ENCODE assay signal across 1 cellular context in genomic region chr5:143601357-143601756, GRCh38.
A peak's percentile ranks its signal among the peaks of the same experiment; 100 is the strongest.
TF ChIP-seq lines count a peak whose summit lies in the region.

No MANE protein-coding gene starts in this region.

TF ChIP-seq in HepG2, 621 proteins besides CTCF, POLR2A, EP300 and RAD21 (continued from another document and continues in another):
- no peak for TF ChIP-seq ZBTB40 (IDR thresholded peaks at IDR 0.05)
- TF ChIP-seq ZBTB40 (CRISPR knock-in tag; IDR thresholded peaks at IDR 0.05), result no peak
- TF ChIP-seq ARID5B (CRISPR knock-in tag; IDR thresholded peaks at IDR 0.05), result peak; percentile 72
- TF ChIP-seq ZNF510 (CRISPR knock-in tag; IDR thresholded peaks at IDR 0.05; ENCODE audit: low read depth), result no peak
- TF ChIP-seq SAP130 (CRISPR knock-in tag; IDR thresholded peaks at IDR 0.05; ENCODE audit: low read depth), result peak; percentile 21; the same call in 1 of the 2 replicates
- peak; percentile 33; the same call in 1 of the 2 replicates for TF ChIP-seq ARID4A (CRISPR knock-in tag; IDR thresholded peaks at IDR 0.05; ENCODE audit: borderline replicate concordance)
- TF ChIP-seq ELF3 (CRISPR knock-in tag; IDR thresholded peaks at IDR 0.05), result peak; percentile 84
- no peak for TF ChIP-seq ZNF577 (CRISPR knock-in tag; IDR thresholded peaks at IDR 0.05; ENCODE audit: borderline replicate concordance, low read depth)
- peak; percentile 72; the same call in 1 of the 2 replicates for TF ChIP-seq ZNF710 (CRISPR knock-in tag; IDR thresholded peaks at IDR 0.05; ENCODE audit: borderline replicate concordance)
- no peak for TF ChIP-seq TERF1 (CRISPR knock-in tag; IDR thresholded peaks at IDR 0.05)
- TF ChIP-seq LBX2 (CRISPR knock-in tag; IDR thresholded peaks at IDR 0.05; ENCODE audit: borderline replicate concordance), result no peak
- TF ChIP-seq ZNF513 (CRISPR knock-in tag; conservative IDR thresholded peaks at IDR 0.05), result no peak
- TF ChIP-seq KLF9 (CRISPR knock-in tag; IDR thresholded peaks at IDR 0.05; ENCODE audit: low read depth), result no peak
- TF ChIP-seq TEAD3 (CRISPR knock-in tag; optimal IDR thresholded peaks at IDR 0.05; ENCODE audit: borderline replicate concordance), result peak; percentile 49
- TF ChIP-seq MBNL3 (CRISPR knock-in tag; conservative IDR thresholded peaks at IDR 0.05), result no peak
- TF ChIP-seq ZNF282 (IDR thresholded peaks at IDR 0.05; ENCODE audit: partially characterized antibody), result no peak
- no peak for TF ChIP-seq ZBTB14 (CRISPR knock-in tag; IDR thresholded peaks at IDR 0.05)
- no peak for TF ChIP-seq EEA1 (CRISPR knock-in tag; IDR thresholded peaks at IDR 0.05; ENCODE audit: borderline replicate concordance)
- TF ChIP-seq RARA (CRISPR knock-in tag; IDR thresholded peaks at IDR 0.05), result peak; percentile 53
- no peak for TF ChIP-seq TRAFD1 (CRISPR knock-in tag; IDR thresholded peaks at IDR 0.05; ENCODE audit: borderline replicate concordance)
- no peak for TF ChIP-seq CAMTA2 (CRISPR knock-in tag; IDR thresholded peaks at IDR 0.05; ENCODE audit: borderline replicate concordance)
- no peak for TF ChIP-seq TBX2 (CRISPR knock-in tag; IDR thresholded peaks at IDR 0.05; ENCODE audit: borderline replicate concordance)
- 0 out of 2 replicates have a peak, but pooled peaks have one; percentile 19 for TF ChIP-seq NR2C2 (CRISPR knock-in tag; IDR thresholded peaks at IDR 0.05; ENCODE audit: borderline replicate concordance)
- TF ChIP-seq NFE2 (CRISPR knock-in tag; IDR thresholded peaks at IDR 0.05), result no peak
- no peak for TF ChIP-seq FOXA1 (IDR thresholded peaks at IDR 0.05)
- TF ChIP-seq FOXA1 (CRISPR knock-in tag; IDR thresholded peaks at IDR 0.05), result no peak
- TF ChIP-seq TGIF2 (CRISPR knock-in tag; IDR thresholded peaks at IDR 0.05), result no peak
- no peak for TF ChIP-seq ZBTB7A (CRISPR knock-in tag; IDR thresholded peaks at IDR 0.05)
